ENCODE assay signal across 1 cellular context in the genomic region with DNA sequence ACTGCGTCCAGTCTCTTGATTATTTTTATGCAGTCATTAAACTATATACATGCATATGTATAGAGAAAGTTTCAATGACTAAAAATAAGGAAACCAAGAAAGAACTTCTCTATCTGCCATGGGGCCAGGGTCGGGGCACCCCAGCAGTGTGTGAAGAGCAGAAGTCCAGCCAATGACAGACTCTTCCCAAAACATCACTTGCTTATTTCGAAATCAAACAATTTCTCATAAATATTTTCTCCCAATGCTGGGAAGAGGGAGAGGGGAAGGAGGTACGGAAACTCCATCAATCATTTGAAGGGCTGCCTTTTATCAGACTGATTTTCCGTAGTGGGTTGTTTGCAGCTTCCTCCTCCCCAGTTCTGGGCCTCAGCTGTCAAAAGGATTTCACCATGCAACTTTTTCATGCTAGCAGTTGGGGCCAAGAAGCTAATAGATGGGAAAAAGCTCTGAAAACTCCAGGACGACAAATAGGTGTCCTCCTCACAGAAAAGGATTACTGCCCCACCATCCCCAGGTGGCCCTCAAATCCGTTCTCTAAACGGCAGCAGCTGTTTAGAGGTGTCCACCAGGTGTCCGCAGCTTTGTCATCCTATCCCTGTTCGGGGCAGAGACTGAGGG.
A peak's percentile ranks its signal among the peaks of the same experiment; 100 is the strongest.
TF ChIP-seq lines count a peak whose summit lies in the region.

No MANE protein-coding gene starts in this region.

TF ChIP-seq in HepG2, 621 proteins besides CTCF, POLR2A, EP300 and RAD21 (continued from another document):
- TF ChIP-seq SCMH1 (CRISPR knock-in tag; IDR thresholded peaks at IDR 0.05; ENCODE audit: borderline replicate concordance) (no peak), ZFYVE20 (CRISPR knock-in tag; IDR thresholded peaks at IDR 0.05; ENCODE audit: borderline replicate concordance, low read depth) (no peak), HOXA7 (CRISPR knock-in tag; IDR thresholded peaks at IDR 0.05) (no peak), SP1 (IDR thresholded peaks at IDR 0.05) (no peak), SP1 (CRISPR knock-in tag; IDR thresholded peaks at IDR 0.05) (0 out of 2 replicates have a peak, but pooled peaks have one; percentile 3), NFKB2 (CRISPR knock-in tag; IDR thresholded peaks at IDR 0.05; ENCODE audit: borderline replicate concordance) (no peak), FOXA3 (CRISPR knock-in tag; IDR thresholded peaks at IDR 0.05) (0 out of 2 replicates have a peak, but pooled peaks have one; percentile 13), ZNF30 (CRISPR knock-in tag; IDR thresholded peaks at IDR 0.05) (no peak), DR1 (CRISPR knock-in tag; IDR thresholded peaks at IDR 0.05) (no peak), ZNF879 (CRISPR knock-in tag; IDR thresholded peaks at IDR 0.05) (no peak), NR2F2 (IDR thresholded peaks at IDR 0.05; ENCODE audit: borderline replicate concordance, low read depth) (no peak), ARHGAP35 (CRISPR knock-in tag; IDR thresholded peaks at IDR 0.05; ENCODE audit: borderline replicate concordance) (0 out of 2 replicates have a peak, but pooled peaks have one; percentile 2), KDM5A (IDR thresholded peaks at IDR 0.05; ENCODE audit: borderline replicate concordance, low read length) (no peak)
- TF ChIP-seq, protein P1, sequence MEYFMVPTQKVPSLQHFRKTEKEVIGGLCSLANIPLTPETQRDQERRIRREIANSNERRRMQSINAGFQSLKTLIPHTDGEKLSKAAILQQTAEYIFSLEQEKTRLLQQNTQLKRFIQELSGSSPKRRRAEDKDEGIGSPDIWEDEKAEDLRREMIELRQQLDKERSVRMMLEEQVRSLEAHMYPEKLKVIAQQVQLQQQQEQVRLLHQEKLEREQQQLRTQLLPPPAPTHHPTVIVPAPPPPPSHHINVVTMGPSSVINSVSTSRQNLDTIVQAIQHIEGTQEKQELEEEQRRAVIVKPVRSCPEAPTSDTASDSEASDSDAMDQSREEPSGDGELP (IDR thresholded peaks at IDR 0.05; ENCODE audit: borderline replicate concordance, low read depth), result peak; percentile 61; the same call in 1 of the 2 replicates
- TF ChIP-seq, protein P2, sequence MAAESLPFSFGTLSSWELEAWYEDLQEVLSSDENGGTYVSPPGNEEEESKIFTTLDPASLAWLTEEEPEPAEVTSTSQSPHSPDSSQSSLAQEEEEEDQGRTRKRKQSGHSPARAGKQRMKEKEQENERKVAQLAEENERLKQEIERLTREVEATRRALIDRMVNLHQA (CRISPR knock-in tag; IDR thresholded peaks at IDR 0.05), result 0 out of 2 replicates have a peak, but pooled peaks have one; percentile 30
- TF ChIP-seq, protein P3, sequence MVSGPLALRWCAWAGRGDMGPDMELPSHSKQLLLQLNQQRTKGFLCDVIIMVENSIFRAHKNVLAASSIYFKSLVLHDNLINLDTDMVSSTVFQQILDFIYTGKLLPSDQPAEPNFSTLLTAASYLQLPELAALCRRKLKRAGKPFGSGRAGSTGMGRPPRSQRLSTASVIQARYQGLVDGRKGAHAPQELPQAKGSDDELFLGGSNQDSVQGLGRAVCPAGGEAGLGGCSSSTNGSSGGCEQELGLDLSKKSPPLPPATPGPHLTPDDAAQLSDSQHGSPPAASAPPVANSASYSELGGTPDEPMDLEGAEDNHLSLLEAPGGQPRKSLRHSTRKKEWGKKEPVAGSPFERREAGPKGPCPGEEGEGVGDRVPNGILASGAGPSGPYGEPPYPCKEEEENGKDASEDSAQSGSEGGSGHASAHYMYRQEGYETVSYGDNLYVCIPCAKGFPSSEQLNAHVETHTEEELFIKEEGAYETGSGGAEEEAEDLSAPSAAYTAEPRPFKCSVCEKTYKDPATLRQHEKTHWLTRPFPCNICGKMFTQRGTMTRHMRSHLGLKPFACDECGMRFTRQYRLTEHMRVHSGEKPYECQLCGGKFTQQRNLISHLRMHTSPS (CRISPR knock-in tag; IDR thresholded peaks at IDR 0.05; ENCODE audit: low read depth), result no peak
- TF ChIP-seq, protein P4, sequence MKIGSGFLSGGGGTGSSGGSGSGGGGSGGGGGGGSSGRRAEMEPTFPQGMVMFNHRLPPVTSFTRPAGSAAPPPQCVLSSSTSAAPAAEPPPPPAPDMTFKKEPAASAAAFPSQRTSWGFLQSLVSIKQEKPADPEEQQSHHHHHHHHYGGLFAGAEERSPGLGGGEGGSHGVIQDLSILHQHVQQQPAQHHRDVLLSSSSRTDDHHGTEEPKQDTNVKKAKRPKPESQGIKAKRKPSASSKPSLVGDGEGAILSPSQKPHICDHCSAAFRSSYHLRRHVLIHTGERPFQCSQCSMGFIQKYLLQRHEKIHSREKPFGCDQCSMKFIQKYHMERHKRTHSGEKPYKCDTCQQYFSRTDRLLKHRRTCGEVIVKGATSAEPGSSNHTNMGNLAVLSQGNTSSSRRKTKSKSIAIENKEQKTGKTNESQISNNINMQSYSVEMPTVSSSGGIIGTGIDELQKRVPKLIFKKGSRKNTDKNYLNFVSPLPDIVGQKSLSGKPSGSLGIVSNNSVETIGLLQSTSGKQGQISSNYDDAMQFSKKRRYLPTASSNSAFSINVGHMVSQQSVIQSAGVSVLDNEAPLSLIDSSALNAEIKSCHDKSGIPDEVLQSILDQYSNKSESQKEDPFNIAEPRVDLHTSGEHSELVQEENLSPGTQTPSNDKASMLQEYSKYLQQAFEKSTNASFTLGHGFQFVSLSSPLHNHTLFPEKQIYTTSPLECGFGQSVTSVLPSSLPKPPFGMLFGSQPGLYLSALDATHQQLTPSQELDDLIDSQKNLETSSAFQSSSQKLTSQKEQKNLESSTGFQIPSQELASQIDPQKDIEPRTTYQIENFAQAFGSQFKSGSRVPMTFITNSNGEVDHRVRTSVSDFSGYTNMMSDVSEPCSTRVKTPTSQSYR (CRISPR knock-in tag; IDR thresholded peaks at IDR 0.05; ENCODE audit: borderline replicate concordance), result no peak
- TF ChIP-seq, protein P5, sequence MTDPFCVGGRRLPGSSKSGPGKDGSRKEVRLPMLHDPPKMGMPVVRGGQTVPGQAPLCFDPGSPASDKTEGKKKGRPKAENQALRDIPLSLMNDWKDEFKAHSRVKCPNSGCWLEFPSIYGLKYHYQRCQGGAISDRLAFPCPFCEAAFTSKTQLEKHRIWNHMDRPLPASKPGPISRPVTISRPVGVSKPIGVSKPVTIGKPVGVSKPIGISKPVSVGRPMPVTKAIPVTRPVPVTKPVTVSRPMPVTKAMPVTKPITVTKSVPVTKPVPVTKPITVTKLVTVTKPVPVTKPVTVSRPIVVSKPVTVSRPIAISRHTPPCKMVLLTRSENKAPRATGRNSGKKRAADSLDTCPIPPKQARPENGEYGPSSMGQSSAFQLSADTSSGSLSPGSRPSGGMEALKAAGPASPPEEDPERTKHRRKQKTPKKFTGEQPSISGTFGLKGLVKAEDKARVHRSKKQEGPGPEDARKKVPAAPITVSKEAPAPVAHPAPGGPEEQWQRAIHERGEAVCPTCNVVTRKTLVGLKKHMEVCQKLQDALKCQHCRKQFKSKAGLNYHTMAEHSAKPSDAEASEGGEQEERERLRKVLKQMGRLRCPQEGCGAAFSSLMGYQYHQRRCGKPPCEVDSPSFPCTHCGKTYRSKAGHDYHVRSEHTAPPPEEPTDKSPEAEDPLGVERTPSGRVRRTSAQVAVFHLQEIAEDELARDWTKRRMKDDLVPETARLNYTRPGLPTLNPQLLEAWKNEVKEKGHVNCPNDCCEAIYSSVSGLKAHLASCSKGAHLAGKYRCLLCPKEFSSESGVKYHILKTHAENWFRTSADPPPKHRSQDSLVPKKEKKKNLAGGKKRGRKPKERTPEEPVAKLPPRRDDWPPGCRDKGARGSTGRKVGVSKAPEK (CRISPR knock-in tag; IDR thresholded peaks at IDR 0.05; ENCODE audit: borderline replicate concordance), result no peak
